Comparison of ENCODE assay signal across 15 cellular contexts in genomic region chr1:234368320-234369032, GRCh38. TPM values are rescaled to one million over a fixed set of nuclear protein-coding genes. Genes with fewer than 3 reads are reported as not detected.
DNase-seq lines count a peak whose midpoint lies in the region; ATAC-seq, FAIRE-seq and TF ChIP-seq lines count a peak whose summit lies in the region.
"Had no signal": no experiment of that assay in that cellular context is flagged by ENCODE, and none has a peak within 500 bp of the region (broad histone marks: within the 10 kb centered on the region; RNA-seq: fewer than 3 reads in every experiment).

No MANE protein-coding gene starts in this region.

- H3K4me1 ChIP-seq in A549 (peaks cover 32% of the 10 kb centered on the region), GM23248 (ENCODE audit: insufficient read depth) (no peaks in the 10 kb centered on the region), fibroblast of lung (ENCODE audit: control insufficient read depth, extremely low read depth, insufficient read depth, low read length) (no peaks in the 10 kb centered on the region)

- H2AFZ ChIP-seq in GM23248 (peak overlapping the region; percentile 38; the same call in 1 of the 2 replicates), fibroblast of lung (ENCODE audit: low read length) (peak overlapping the region; percentile 30)

- 0 out of 2 replicates have a peak, but pooled peaks cover 9% of the 10 kb centered on the region for H3F3A ChIP-seq in GM23248 (ENCODE audit: insufficient read depth)

- CTCF ChIA-PET in A549 (lab: Yijun Ruan, JAX) = interaction anchor here (1.5 to 1.6 kb wide), 2 partner anchors 58 to 257 kb away, joined by 3 to 4 read pairs; no protein-coding TSS in a partner anchor

- no peak for DNase-seq in A549 (ENCODE audit: low read depth in 1 of 2, low spot score in 1 of 2)
- DNase-seq in GM23248 = no peak
- peak; percentile 40 to 52 for DNase-seq in activated CD4-positive, alpha-beta T cell treated with anti-CD3 and anti-CD28 coated beads, Interleukin-2, amount 50 U/mL, for 4 hours
- no peak for DNase-seq in fibroblast of lung (ENCODE audit: low read depth in 2 of 2)
- DNase-seq in ACHN = no peak
- DNase-seq in NK-92 (lab: John Stamatoyannopoulos, UW; ENCODE audit: unreplicated experiment) = no peak
- no peak for DNase-seq in frontal cortex (ENCODE audit: low spot score in 2 of 2)
- DNase-seq: cerebellar nuclear complex, GF-D8, heart right ventricle, NCI-H524, right cardiac atrium had no signal

- H3K27ac ChIP-seq in A549 (peak overlapping the region; percentile 83 to 95), GM23248 (no peak overlapping the region), fibroblast of lung (ENCODE audit: insufficient read depth, low read length) (no peak overlapping the region)
- H3K27ac ChIP-seq: heart right ventricle, suprapubic skin had no signal

- TF ChIP-seq POLR2A in A549 (IDR thresholded peaks at IDR 0.05; ENCODE audit: low read length) = no peak

- POLR2A ChIA-PET in A549 (lab: Yijun Ruan, JAX) = no interaction called here

- TF ChIP-seq EP300 in A549 (IDR thresholded peaks at IDR 0.05) = no peak

- no peaks in the 10 kb centered on the region for H3K36me3 ChIP-seq in GM23248 (ENCODE audit: low read depth)
- no peaks in the 10 kb centered on the region for H3K36me3 ChIP-seq in fibroblast of lung (ENCODE audit: control insufficient read depth, insufficient read depth, low read length)
- H3K36me3 ChIP-seq: heart right ventricle, suprapubic skin had no signal

- no peak overlapping the region for H3K4me2 ChIP-seq in A549
- no peak overlapping the region for H3K4me2 ChIP-seq in GM23248 (ENCODE audit: unreplicated experiment)
- H3K4me2 ChIP-seq in fibroblast of lung (ENCODE audit: extremely low read depth, insufficient read depth, low read length) = no peak overlapping the region

- in situ Hi-C loops in GM23248 (cut with MboI) = no loop called here
- in situ Hi-C loops in ACHN (cut with HindIII; ENCODE audit: low pct_ligation_motif_present, low pct_unique_long_range_greater_than_20kb, low sequenced_read_pairs) = no loop called here

- no peaks in the 10 kb centered on the region for H3K9me3 ChIP-seq in A549
- no peaks in the 10 kb centered on the region for H3K9me3 ChIP-seq in GM23248 (ENCODE audit: low read depth)
- H3K9me3 ChIP-seq in fibroblast of lung (ENCODE audit: control insufficient read depth, insufficient read depth, low read depth, low read length) = no peaks in the 10 kb centered on the region
- H3K9me3 ChIP-seq: heart right ventricle, suprapubic skin had no signal

- H4K20me1 ChIP-seq in GM23248 (ENCODE audit: insufficient read depth) (no peaks in the 10 kb centered on the region), fibroblast of lung (ENCODE audit: control insufficient read depth, extremely low read depth, insufficient read depth, low read length) (no peaks in the 10 kb centered on the region)

- H3K9me2 ChIP-seq in GM23248 (ENCODE audit: insufficient read depth) = no peaks in the 10 kb centered on the region

- H3K27me3 ChIP-seq in GM23248 (replicated peaks; ENCODE audit: insufficient read depth) (no peaks in the 10 kb centered on the region), fibroblast of lung (ENCODE audit: control insufficient read depth, insufficient read depth, low read length) (no peaks in the 10 kb centered on the region)
- H3K27me3 ChIP-seq: suprapubic skin had no signal

- H3K4me3 ChIP-seq in A549 (no peak overlapping the region), GM23248 (no peak overlapping the region), fibroblast of lung (replicated peaks in 1 of 4; ENCODE audit: control extremely low read depth in 1 of 4, insufficient read depth in 1 of 4, low read depth in 3 of 4, low read length in 4 of 4) (no peak overlapping the region)
- H3K4me3 ChIP-seq: heart right ventricle, suprapubic skin had no signal

- 91% methylated on average over 12 of the region's 12 CpGs for WGBS in A549 (ENCODE audit: missing lambda C conversion rate)
- 60 to 71% methylated on average over 12 of the region's 12 CpGs for WGBS in GM23248 (ENCODE audit: low coverage in 1 of 2, low lambda C conversion rate in 2 of 2, missing lambda C conversion rate in 2 of 2), 2 experiments

- ATAC-seq in A549 = no peak
- ATAC-seq in GM19035 (IDR thresholded peaks at IDR 0.05; ENCODE audit: unreplicated experiment) = no peak
- ATAC-seq: heart right ventricle, right cardiac atrium had no signal

- TF ChIP-seq CTCF in A549 (IDR thresholded peaks at IDR 0.05) (no peak), fibroblast of lung (conservative IDR thresholded peaks at IDR 0.05 in 1 of 2, IDR thresholded peaks at IDR 0.05 in 1 of 2; ENCODE audit: low read depth in 1 of 2, low read length in 2 of 2) (no peak)

- TF ChIP-seq RAD21 in A549 (conservative IDR thresholded peaks at IDR 0.05 in 1 of 2, IDR thresholded peaks at IDR 0.05 in 1 of 2) = no peak

- peaks cover 8% of the 10 kb centered on the region; the same call in 1 of the 2 replicates for H3K79me2 ChIP-seq in GM23248 (ENCODE audit: insufficient read depth)
- no peaks in the 10 kb centered on the region for H3K79me2 ChIP-seq in fibroblast of lung (ENCODE audit: control insufficient read depth, insufficient read depth, low read length)

- FAIRE-seq in A549 (lab: Jason Lieb, UNC) (no peak), frontal cortex (lab: Jason Lieb, UNC) (no peak)
- FAIRE-seq: endothelial cell of umbilical vein had no signal

- no peak overlapping the region for H3K9ac ChIP-seq in GM23248
- H3K9ac ChIP-seq in fibroblast of lung (ENCODE audit: insufficient read depth, low read length) = no peak overlapping the region

TF ChIP-seq in A549, 52 proteins besides CTCF, POLR2A, EP300 and RAD21:
- TF ChIP-seq ZNF302 (CRISPR knock-in tag; IDR thresholded peaks at IDR 0.05) (no peak), HES2 (IDR thresholded peaks at IDR 0.05) (no peak), HOXA7 (CRISPR knock-in tag; IDR thresholded peaks at IDR 0.05) (no peak), MAFK (IDR thresholded peaks at IDR 0.05; ENCODE audit: partially characterized antibody) (no peak), USF2 (IDR thresholded peaks at IDR 0.05) (no peak), CBX8 (IDR thresholded peaks at IDR 0.05) (no peak), HMGXB4 (CRISPR knock-in tag; IDR thresholded peaks at IDR 0.05; ENCODE audit: borderline replicate concordance) (no peak)

RNA-seq across cellular contexts. Expression of gene COA6, which starts 4.8 kb away (rescaled TPM):
- 56.9 and 102 TPM in 2 replicates for polyA plus RNA-seq in A549 (2011; rRNA removed)
- 63.2 and 78.6 TPM in 2 replicates for polyA plus RNA-seq in A549 (2012; cell fraction: cytosol; rRNA removed)
- 21.3 and 28.0 TPM in 2 replicates for polyA plus RNA-seq in A549 (2012; cell fraction: nucleus; rRNA removed)
- 133 to 134 TPM (median 133 TPM) in 3 replicates for polyA plus RNA-seq in A549 (2017; fragmentation: RNase III; extraction: RNeasy Plus Mini Kit Qiagen cat#74134 plus additional on column Dnase treatment)
- 7.8 and 7.9 TPM in 2 replicates for polyA minus RNA-seq in A549 (2011; rRNA and poly(A)+ RNA removed)
- total RNA-seq in GM23248 (2014; rRNA removed; shearing (Covaris generic)) = 5.4 and 28.3 TPM in 2 replicates
- 44.7 and 52.2 TPM in 2 replicates for polyA plus RNA-seq in GM23248 (2016; fragmentation: Nextera tagmentation; extraction: Ambion mirVana)
- 24.1 and 27.7 TPM in 2 replicates for total RNA-seq in fibroblast of lung
- polyA plus RNA-seq in fibroblast of lung = 21.7 and 28.1 TPM in 2 replicates
- 39.7 and 60.9 TPM in 2 replicates for polyA plus RNA-seq in fibroblast of lung (2012)
- 1.7 and 3.1 TPM in 2 replicates for polyA minus RNA-seq in fibroblast of lung (ENCODE audit: low replicate concordance)
- total RNA-seq in frontal cortex = 14.3 TPM

Comparison
In these comparisons a context has a peak if more than half of its experiments do, and no peak if none do; other contexts are left out.
1. DNase-seq: peak in activated CD4-positive, alpha-beta T cell treated with anti-CD3 and anti-CD28 coated beads, Interleukin-2, amount 50 U/mL, for 4 hours (2 of 2); none in A549 (0 of 2), GM23248 (single experiment), fibroblast of lung (0 of 2), ACHN (single experiment), NK-92 (single experiment) and frontal cortex (0 of 2).
2. H3K27ac ChIP-seq: peak in A549 (2 of 2); none in GM23248 (single experiment) and fibroblast of lung (single experiment).